ENCODE assay signal across 16 cellular contexts in the genomic region with DNA sequence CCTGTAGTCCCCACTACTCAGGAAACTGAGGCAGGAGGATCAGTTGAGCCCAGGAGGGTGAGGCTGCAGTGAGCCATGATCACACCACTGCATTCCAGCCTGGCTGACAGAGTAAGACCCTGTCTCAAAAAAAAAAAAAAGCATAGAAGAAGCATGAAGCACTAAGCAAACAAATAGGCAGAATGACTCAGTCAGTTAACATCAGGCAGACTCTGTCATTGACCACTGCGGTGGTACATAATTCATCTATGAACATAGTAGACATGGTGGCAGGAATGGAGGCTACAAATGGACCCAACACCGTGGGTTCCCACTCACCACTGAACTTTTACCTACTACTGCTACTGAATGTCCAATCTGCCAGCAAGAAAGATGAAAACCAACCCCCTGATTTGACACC. TPM values are rescaled to one million over a fixed set of nuclear protein-coding genes. Genes with fewer than 3 reads are reported as not detected.
DNase-seq lines count a peak whose midpoint lies in the region; ATAC-seq, FAIRE-seq and TF ChIP-seq lines count a peak whose summit lies in the region.
"Had no signal": no experiment of that assay in that cellular context is flagged by ENCODE, and none has a peak within 500 bp of the region (broad histone marks: within the 10 kb centered on the region; RNA-seq: fewer than 3 reads in every experiment).

No MANE protein-coding gene starts in this region.

- H3K9ac ChIP-seq in IMR-90 (ENCODE audit: low read depth, low read length) (no peak overlapping the region), astrocyte (ENCODE audit: low read length) (no peak overlapping the region)

- TF ChIP-seq CTCF in IMR-90 (conservative IDR thresholded peaks at IDR 0.05; ENCODE audit: low read depth, low read length) = no peak; the same call in 1 of the 2 replicates
- no peak for TF ChIP-seq CTCF in astrocyte (IDR thresholded peaks at IDR 0.05; ENCODE audit: insufficient read depth, low read depth, low read length)
- TF ChIP-seq CTCF in kidney epithelial cell (IDR thresholded peaks at IDR 0.05; ENCODE audit: insufficient read depth, low read length, poor library complexity, severe bottlenecking) = no peak
- no peak for TF ChIP-seq CTCF in OCI-LY7 (conservative IDR thresholded peaks at IDR 0.05; ENCODE audit: low read length)

- H4K5ac ChIP-seq in IMR-90 (ENCODE audit: low read depth, low read length) = no peak overlapping the region

- H3K9me3 ChIP-seq in IMR-90 (ENCODE audit: control insufficient read depth, insufficient read depth, low read length) (no peaks in the 10 kb centered on the region), astrocyte (ENCODE audit: insufficient read depth, low read depth, low read length) (no peaks in the 10 kb centered on the region), OCI-LY7 (ENCODE audit: low read length) (no peaks in the 10 kb centered on the region)
- H3K9me3 ChIP-seq: heart right ventricle had no signal

- H3K4me3 ChIP-seq in IMR-90 (ENCODE audit: insufficient read depth, low read depth, low read length) (no peak overlapping the region), astrocyte (ENCODE audit: insufficient read depth, low read depth, low read length) (no peak overlapping the region), kidney epithelial cell (ENCODE audit: low read depth, low read length) (no peak overlapping the region), OCI-LY7 (ENCODE audit: low read depth, low read length, poor library complexity, severe bottlenecking) (no peak overlapping the region)
- H3K4me3 ChIP-seq: heart right ventricle, lung had no signal

- H3K9me1 ChIP-seq in IMR-90 (ENCODE audit: insufficient read depth, low read length) = no peaks in the 10 kb centered on the region

- no peak for TF ChIP-seq POLR2A in IMR-90 (IDR thresholded peaks at IDR 0.05; ENCODE audit: low read depth, low read length)

- no peak overlapping the region for H2BK15ac ChIP-seq in IMR-90 (ENCODE audit: low read depth, low read length)

- H3K9me3 Mint-ChIP-seq in astrocyte (ENCODE audit: unreplicated experiment) = no peaks in the 10 kb centered on the region
- no peaks in the 10 kb centered on the region for H3K9me3 Mint-ChIP-seq in activated CD4-positive, alpha-beta memory T cell treated with anti-CD3 and anti-CD28 coated beads for 36 hours
- H3K9me3 Mint-ChIP-seq: activated naive CD8-positive, alpha-beta T cell treated with anti-CD3 and anti-CD28 coated beads for 36 hours; stimulated activated effector memory CD8-positive, alpha-beta T cell treated with anti-CD3 and anti-CD28 coated beads, Interleukin-12 subunit alpha, Interleukin-12 subunit beta, amount 100 ng/mL, for 72 hours had no signal

- H3K79me2 ChIP-seq in astrocyte (ENCODE audit: insufficient read depth, low read length) (no peaks in the 10 kb centered on the region), OCI-LY7 (ENCODE audit: insufficient read depth, low read depth, low read length) (no peaks in the 10 kb centered on the region)

- H4K91ac ChIP-seq in IMR-90 (ENCODE audit: insufficient read depth, low read depth, low read length) = no peak overlapping the region

- H3K56ac ChIP-seq in IMR-90 (ENCODE audit: extremely low read depth, insufficient read depth, low read length) = no peak overlapping the region

- H3K27me3 ChIP-seq in IMR-90 (ENCODE audit: control insufficient read depth, insufficient read depth, low read length) (no peaks in the 10 kb centered on the region), astrocyte (ENCODE audit: insufficient read depth, low read length) (no peaks in the 10 kb centered on the region), kidney epithelial cell (ENCODE audit: control insufficient read depth, insufficient read depth, low read length) (no peaks in the 10 kb centered on the region)

- H3K4me1 ChIP-seq in IMR-90 (ENCODE audit: control insufficient read depth, insufficient read depth, low read length) (peaks cover 6% of the 10 kb centered on the region; the same call in 1 of the 2 replicates), astrocyte (ENCODE audit: insufficient read depth, low read length) (peaks cover 9% of the 10 kb centered on the region), OCI-LY7 (ENCODE audit: insufficient read depth, low read length, poor library complexity, severe bottlenecking) (no peaks in the 10 kb centered on the region)
- H3K4me1 ChIP-seq: heart right ventricle had no signal

- H3K27ac ChIP-seq in IMR-90 (ENCODE audit: insufficient read depth, low read length) (no peak overlapping the region), astrocyte (ENCODE audit: low read depth, low read length) (peak overlapping the region; percentile 22), OCI-LY7 (ENCODE audit: low read depth, low read length, poor library complexity, severe bottlenecking) (no peak overlapping the region)
- H3K27ac ChIP-seq: heart right ventricle had no signal

- H4K8ac ChIP-seq in IMR-90 (ENCODE audit: low read depth in 2 of 2, low read length in 2 of 2) = peak overlapping the region in 1 of 2 experiments; percentile 61; a peak in 1 of 4 replicates

- DNase-seq in AG20443 (ENCODE audit: low spot score) = peak; percentile 40
- DNase-seq in IMR-90 = peak; percentile 95
- peak; percentile 91 for DNase-seq in astrocyte (ENCODE audit: low read depth)
- DNase-seq in kidney epithelial cell (ENCODE audit: low read depth) = peak; percentile 70
- DNase-seq in OCI-LY7 (ENCODE audit: low spot score) = no peak
- no peak for DNase-seq in foreskin melanocyte
- no peak for DNase-seq in activated CD4-positive, alpha-beta memory T cell treated with anti-CD3 and anti-CD28 coated beads for 36 hours
- no peak for DNase-seq in GM19239 (ENCODE audit: insufficient read length, low spot score)
- DNase-seq: activated naive CD8-positive, alpha-beta T cell treated with anti-CD3 and anti-CD28 coated beads for 36 hours; C1 segment of cervical spinal cord; GF-D8; heart right ventricle; NCI-H2227 treated with DMSO at 0.1 percent for 48 hours; RPMI8226 had no signal

- CTCF ChIA-PET in IMR-90 (lab: Yijun Ruan, JAX) (no interaction called here), OCI-LY7 (lab: Charles Lee; ENCODE audit: unreplicated experiment) (no interaction called here)
- CTCF ChIA-PET in activated CD4-positive, alpha-beta memory T cell treated with anti-CD3 and anti-CD28 coated beads for 36 hours (lab: Charles Lee) = interaction anchor here (0.8 kb wide), 1 partner anchor 279 kb away, joined by 4 read pairs; no protein-coding TSS in a partner anchor

- in situ Hi-C loops in IMR-90 (cut with MboI; ENCODE audit: low sequenced_read_pairs) = no loop called here

- ATAC-seq in IMR-90 (ENCODE audit: low read depth) = peak; percentile 95
- ATAC-seq: heart right ventricle; stimulated activated effector memory CD8-positive, alpha-beta T cell treated with anti-CD3 and anti-CD28 coated beads, Interleukin-12 subunit alpha, Interleukin-12 subunit beta, amount 100 ng/mL, for 72 hours had no signal

- peak overlapping the region; percentile 21 for H2AK9ac ChIP-seq in IMR-90 (replicated peaks; ENCODE audit: low read depth, low read length, poor library complexity)

- no peaks in the 10 kb centered on the region for H3K36me3 Mint-ChIP-seq in astrocyte (ENCODE audit: low read depth, unreplicated experiment)
- no peaks in the 10 kb centered on the region for H3K36me3 Mint-ChIP-seq in activated CD4-positive, alpha-beta memory T cell treated with anti-CD3 and anti-CD28 coated beads for 36 hours
- H3K36me3 Mint-ChIP-seq: activated naive CD8-positive, alpha-beta T cell treated with anti-CD3 and anti-CD28 coated beads for 36 hours; stimulated activated effector memory CD8-positive, alpha-beta T cell treated with anti-CD3 and anti-CD28 coated beads, Interleukin-12 subunit alpha, Interleukin-12 subunit beta, amount 100 ng/mL, for 72 hours had no signal

- H2AFZ ChIP-seq in IMR-90 (replicated peaks; ENCODE audit: low read length, poor library complexity) (no peak overlapping the region), astrocyte (ENCODE audit: low read depth, low read length) (no peak overlapping the region), OCI-LY7 (ENCODE audit: low read length) (no peak overlapping the region)

- BruUV-seq in IMR-90 (replicated peaks; lab: Mats Ljungman, UMichigan) = no TSS peak
- no TSS peak for BruUV-seq in OCI-LY7 (replicated peaks; lab: Mats Ljungman, UMichigan)

- WGBS in IMR-90 (ENCODE audit: extremely low coverage in 2 of 2, insufficient read length in 1 of 2), 2 experiments = no CpG with 5 or more reads among the region's 2 CpGs

- 0 out of 2 replicates have a peak overlapping the region, but pooled peaks have one; percentile 19 for H3K14ac ChIP-seq in IMR-90 (replicated peaks; ENCODE audit: low read depth, low read length)

- H4K20me1 ChIP-seq in IMR-90 (ENCODE audit: insufficient read depth, low read length) (no peaks in the 10 kb centered on the region), astrocyte (ENCODE audit: insufficient read depth, low read length) (no peaks in the 10 kb centered on the region), OCI-LY7 (ENCODE audit: insufficient read depth, low read length) (no peaks in the 10 kb centered on the region)

- peak overlapping the region; percentile 44 for H2BK120ac ChIP-seq in IMR-90 (ENCODE audit: low read depth, low read length)

- no peak overlapping the region for H3K4me2 ChIP-seq in IMR-90 (ENCODE audit: low read depth, low read length)
- peak overlapping the region; percentile 44 for H3K4me2 ChIP-seq in astrocyte (ENCODE audit: low read length)
- H3K4me2 ChIP-seq in OCI-LY7 (ENCODE audit: low read length) = no peak overlapping the region

- no peak overlapping the region for H3K4me3 Mint-ChIP-seq in astrocyte (ENCODE audit: unreplicated experiment)
- H3K4me3 Mint-ChIP-seq in activated CD4-positive, alpha-beta memory T cell treated with anti-CD3 and anti-CD28 coated beads for 36 hours = no peak overlapping the region
- H3K4me3 Mint-ChIP-seq: activated naive CD8-positive, alpha-beta T cell treated with anti-CD3 and anti-CD28 coated beads for 36 hours; stimulated activated effector memory CD8-positive, alpha-beta T cell treated with anti-CD3 and anti-CD28 coated beads, Interleukin-12 subunit alpha, Interleukin-12 subunit beta, amount 100 ng/mL, for 72 hours had no signal

- H3K9me2 ChIP-seq in OCI-LY7 (ENCODE audit: insufficient read depth, low read length) = no peaks in the 10 kb centered on the region

- intact Hi-C loops in IMR-90 (cut with micrococcal nuclease) (no loop called here), OCI-LY7 (cut with micrococcal nuclease; ENCODE audit: unreplicated experiment) (no loop called here)
- intact Hi-C loops in activated CD4-positive, alpha-beta memory T cell treated with anti-CD3 and anti-CD28 coated beads for 36 hours (cut with micrococcal nuclease) = no loop called here

- H3K4ac ChIP-seq in IMR-90 (ENCODE audit: low read depth, low read length) = peak overlapping the region; percentile 58

- peak overlapping the region; percentile 14 for H2BK5ac ChIP-seq in IMR-90 (ENCODE audit: low read depth, low read length, poor library complexity, severe bottlenecking)

- no peaks in the 10 kb centered on the region for H3K79me1 ChIP-seq in IMR-90 (ENCODE audit: low read depth in 1 of 2, low read length in 2 of 2)

- H2BK20ac ChIP-seq in IMR-90 (ENCODE audit: low read depth, low read length) = peak overlapping the region; percentile 50

- H2AK5ac ChIP-seq in IMR-90 (ENCODE audit: low read depth, low read length) = no peak overlapping the region

- H3K18ac ChIP-seq in IMR-90 (ENCODE audit: low read depth, low read length) = no peak overlapping the region

- TF ChIP-seq RAD21 in IMR-90 (IDR thresholded peaks at IDR 0.05; ENCODE audit: low read length) = no peak

- FAIRE-seq in astrocyte (lab: Jason Lieb, UNC) = peak; percentile 26
- no peak for FAIRE-seq in GM19239 (lab: Jason Lieb, UNC)

- H3K27me3 Mint-ChIP-seq in astrocyte (ENCODE audit: low read depth, unreplicated experiment) = no peaks in the 10 kb centered on the region
- H3K27me3 Mint-ChIP-seq in activated CD4-positive, alpha-beta memory T cell treated with anti-CD3 and anti-CD28 coated beads for 36 hours = peaks cover 1% of the 10 kb centered on the region
- H3K27me3 Mint-ChIP-seq: activated naive CD8-positive, alpha-beta T cell treated with anti-CD3 and anti-CD28 coated beads for 36 hours had no signal

- dilution Hi-C loops in IMR-90 (cut with HindIII; ENCODE audit: low sequenced_read_pairs, unreplicated experiment) = no loop called here

- H3K23ac ChIP-seq in IMR-90 (ENCODE audit: low read depth, low read length) = no peak overlapping the region

- H3K27ac Mint-ChIP-seq in astrocyte (ENCODE audit: unreplicated experiment) = no peak overlapping the region
- H3K27ac Mint-ChIP-seq in activated CD4-positive, alpha-beta memory T cell treated with anti-CD3 and anti-CD28 coated beads for 36 hours = no peak overlapping the region
- H3K27ac Mint-ChIP-seq: activated naive CD8-positive, alpha-beta T cell treated with anti-CD3 and anti-CD28 coated beads for 36 hours; stimulated activated effector memory CD8-positive, alpha-beta T cell treated with anti-CD3 and anti-CD28 coated beads, Interleukin-12 subunit alpha, Interleukin-12 subunit beta, amount 100 ng/mL, for 72 hours had no signal

- POLR2A ChIA-PET in IMR-90 (lab: Charles Lee; ENCODE audit: unreplicated experiment) = interaction anchor here (0.7 kb wide), 1 partner anchor 61 kb away, joined by 15 read pairs; no protein-coding TSS in a partner anchor
- POLR2A ChIA-PET in OCI-LY7 (lab: Charles Lee) = interaction anchor here (1.7 kb wide), 1 partner anchor 9 kb away, joined by 5 read pairs; no protein-coding TSS in a partner anchor
- POLR2A ChIA-PET in activated CD4-positive, alpha-beta memory T cell treated with anti-CD3 and anti-CD28 coated beads for 36 hours (lab: Charles Lee) = no interaction called here

- peaks cover 10% of the 10 kb centered on the region for H3K4me1 Mint-ChIP-seq in astrocyte (ENCODE audit: low read depth, unreplicated experiment)
- peaks cover 2% of the 10 kb centered on the region for H3K4me1 Mint-ChIP-seq in activated CD4-positive, alpha-beta memory T cell treated with anti-CD3 and anti-CD28 coated beads for 36 hours (ENCODE audit: low read depth)

- H3K36me3 ChIP-seq in IMR-90 (ENCODE audit: control insufficient read depth, insufficient read depth, low read length) (no peaks in the 10 kb centered on the region), astrocyte (ENCODE audit: insufficient read depth, low read length) (no peaks in the 10 kb centered on the region), kidney epithelial cell (ENCODE audit: control insufficient read depth, insufficient read depth, low read length) (no peaks in the 10 kb centered on the region), OCI-LY7 (ENCODE audit: insufficient read depth, low read length) (no peaks in the 10 kb centered on the region)
- H3K36me3 ChIP-seq: heart right ventricle had no signal

RNA-seq across cellular contexts. Expression of a gene that starts 7.6 kb away (rescaled TPM):
- total RNA-seq in IMR-90 (2012; rRNA removed) (7.5 and 8.1 TPM in 2 replicates), astrocyte (21.9 and 25.8 TPM in 2 replicates), kidney epithelial cell (16.8 and 18.6 TPM in 2 replicates), OCI-LY7 (2022) (31.8 and 33.1 TPM in 2 replicates)
- polyA plus RNA-seq in IMR-90 (2012; rRNA removed) = 4.9 and 5.3 TPM in 2 replicates
- 1.4 TPM in 2 replicates for polyA plus RNA-seq in IMR-90 (2012; cell fraction: cytosol; rRNA removed)
- polyA plus RNA-seq in IMR-90 (2012; cell fraction: nucleus; rRNA removed; ENCODE audit: low replicate concordance) = 2.6 and 8.2 TPM in 2 replicates
- 11.4 and 12.4 TPM in 2 replicates for total RNA-seq in OCI-LY7 (2014; rRNA removed; shearing (Covaris generic))
- 10 to 100 TPM; 37.8 to 38.7 TPM for total RNA-seq in activated CD4-positive, alpha-beta memory T cell treated with anti-CD3 and anti-CD28 coated beads for 36 hours

Comparison
In these comparisons a context has a peak if more than half of its experiments do, and no peak if none do; other contexts are left out.
1. DNase-seq: peak in AG20443 (single experiment), IMR-90 (single experiment), astrocyte (single experiment) and kidney epithelial cell (single experiment); none in OCI-LY7 (single experiment), foreskin melanocyte (single experiment), activated CD4-positive, alpha-beta memory T cell treated with anti-CD3 and anti-CD28 coated beads for 36 hours (single experiment) and GM19239 (single experiment).